ENCODE assay signal across 9 cellular contexts in the genomic region with DNA sequence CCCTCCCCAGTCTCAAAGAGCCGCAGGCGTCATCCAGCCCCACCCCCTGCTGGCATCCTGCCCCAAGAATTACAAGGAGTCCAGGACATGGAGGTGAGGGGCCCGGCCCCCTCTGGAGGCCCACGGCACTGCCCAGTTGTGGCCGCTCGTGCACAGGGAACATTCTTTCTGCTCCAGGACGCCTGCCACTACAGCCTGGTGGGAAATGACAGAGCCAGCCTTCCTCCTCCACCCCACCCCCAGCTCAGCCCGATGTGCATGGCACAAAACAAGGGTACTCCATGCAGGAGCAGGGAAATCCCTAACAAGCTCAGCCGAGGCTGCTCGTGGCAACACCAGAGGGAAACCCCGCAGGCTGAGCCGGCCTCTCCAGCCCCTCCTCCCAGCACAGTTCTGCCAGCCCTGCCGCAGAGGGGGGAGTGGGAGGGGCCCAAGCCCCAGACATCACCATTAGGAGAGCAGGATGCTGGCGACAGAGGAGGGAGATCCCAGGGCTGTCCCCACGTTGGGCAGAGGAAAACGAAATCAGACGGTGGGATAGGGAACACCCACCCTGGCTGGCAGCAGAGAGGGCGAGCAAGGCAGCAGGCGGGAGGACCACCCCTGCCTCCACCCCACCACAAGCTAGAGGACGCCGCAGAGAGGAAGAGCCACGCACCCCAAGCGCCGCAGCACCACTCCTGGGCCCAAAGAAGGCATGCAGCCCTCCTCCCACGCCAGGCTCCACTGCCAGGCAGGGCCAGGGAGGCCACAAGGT. TPM values are rescaled to one million over a fixed set of nuclear protein-coding genes. Genes with fewer than 3 reads are reported as not detected.
A peak's percentile ranks its signal among the peaks of the same experiment; 100 is the strongest.
DNase-seq lines count a peak whose midpoint lies in the region; ATAC-seq and TF ChIP-seq lines count a peak whose summit lies in the region.
"Had no signal": no experiment of that assay in that cellular context is flagged by ENCODE, and none has a peak within 500 bp of the region (broad histone marks: within the 10 kb centered on the region; RNA-seq: fewer than 3 reads in every experiment).

No MANE protein-coding gene starts in this region.

- WGBS in sigmoid colon, 2 donors = 29 to 31% methylated on average over 25 of the region's 25 CpGs
- WGBS in psoas muscle, 3 donors = 12 to 19% (median 16%) methylated on average over 23 to 25 of the region's 25 CpGs

- H3K27ac ChIP-seq in sigmoid colon (peak overlapping the region; percentile 36 to 98 (median 66)), psoas muscle (no peak overlapping the region)
- H3K27ac ChIP-seq: neutrophil had no signal

- H3K27me3 ChIP-seq in sigmoid colon (no peaks in the 10 kb centered on the region), psoas muscle (ENCODE audit: insufficient read depth in 3 of 3, low read length in 2 of 3) (no peaks in the 10 kb centered on the region)

- TF ChIP-seq EP300 in sigmoid colon (IDR thresholded peaks at IDR 0.05) = no peak

- H3K9me3 ChIP-seq in sigmoid colon (no peaks in the 10 kb centered on the region), psoas muscle (no peaks in the 10 kb centered on the region)
- H3K9me3 ChIP-seq: neutrophil had no signal

- intact Hi-C loops in sigmoid colon (cut with DNase I) (no loop called here), psoas muscle (cut with DNase I) (no loop called here)

- H3K4me3 ChIP-seq in sigmoid colon (peak overlapping the region in 1 of 4 donors; percentile 10), psoas muscle (no peak overlapping the region)

- H3K36me3 ChIP-seq in sigmoid colon = peaks cover 0 to 20% (median 9%) of the 10 kb centered on the region in 4 donors
- H3K36me3 ChIP-seq in psoas muscle (ENCODE audit: insufficient read depth in 1 of 2, low read depth in 1 of 2) = no peaks in the 10 kb centered on the region
- H3K36me3 ChIP-seq: neutrophil had no signal

- peak; percentile 47 for DNase-seq in activated CD4-positive, alpha-beta T cell treated with anti-CD3 and anti-CD28 coated beads for 48 hours
- DNase-seq in activated CD4-positive, alpha-beta T cell treated with anti-CD3 and anti-CD28 coated beads for 1 hour = no peak
- DNase-seq in NCI-H2227 treated with DMSO at 0.1 percent for 48 hours (lab: John Stamatoyannopoulos, UW) (peak; percentile 71), sigmoid colon (no peak), AG08396 (ENCODE audit: low spot score) (no peak), psoas muscle (no peak)
- peak; percentile 44 for DNase-seq in central memory CD4-positive, alpha-beta T cell

- H3K4me1 ChIP-seq in sigmoid colon (peaks cover 0 to 72% (median 69%) of the 10 kb centered on the region in 4 donors), psoas muscle (peaks cover 23% of the 10 kb centered on the region)

- TF ChIP-seq CTCF in sigmoid colon (IDR thresholded peaks at IDR 0.05) = no peak
- TF ChIP-seq CTCF in psoas muscle (IDR thresholded peaks at IDR 0.05) = no peak

- no peak for ATAC-seq in HG03095 (IDR thresholded peaks at IDR 0.05; ENCODE audit: unreplicated experiment)
- no peak for ATAC-seq in psoas muscle

- no peak for TF ChIP-seq POLR2A in sigmoid colon (IDR thresholded peaks at IDR 0.05)

RNA-seq across cellular contexts. Expression of a gene that starts 10.0 kb away (rescaled TPM):
- total RNA-seq in sigmoid colon (10 to 100 TPM; 12.5 to 53.7 (median 19.0) TPM), psoas muscle (1 to 10 TPM in 2 of 4 donors, under 1 TPM in 2; 0.84 to 3.4 (median 1.0) TPM)
- polyA plus RNA-seq in sigmoid colon (1 to 10 TPM in 1 of 3 donors, under 1 TPM in 1, not detected in 1; under 0.01 to 4.4 TPM), psoas muscle (1 to 10 TPM in 1 of 3 donors, under 1 TPM in 2; 0.56 to 1.5 (median 0.65) TPM)

Comparison
In these comparisons a context has a peak if more than half of its experiments do, and no peak if none do; other contexts are left out.
1. DNase-seq: peak in activated CD4-positive, alpha-beta T cell treated with anti-CD3 and anti-CD28 coated beads for 48 hours (single experiment), NCI-H2227 treated with DMSO at 0.1 percent for 48 hours (single experiment) and central memory CD4-positive, alpha-beta T cell (single experiment); none in activated CD4-positive, alpha-beta T cell treated with anti-CD3 and anti-CD28 coated beads for 1 hour (single experiment), sigmoid colon (single experiment), AG08396 (single experiment) and psoas muscle (0 of 2).